In the genomic region with DNA sequence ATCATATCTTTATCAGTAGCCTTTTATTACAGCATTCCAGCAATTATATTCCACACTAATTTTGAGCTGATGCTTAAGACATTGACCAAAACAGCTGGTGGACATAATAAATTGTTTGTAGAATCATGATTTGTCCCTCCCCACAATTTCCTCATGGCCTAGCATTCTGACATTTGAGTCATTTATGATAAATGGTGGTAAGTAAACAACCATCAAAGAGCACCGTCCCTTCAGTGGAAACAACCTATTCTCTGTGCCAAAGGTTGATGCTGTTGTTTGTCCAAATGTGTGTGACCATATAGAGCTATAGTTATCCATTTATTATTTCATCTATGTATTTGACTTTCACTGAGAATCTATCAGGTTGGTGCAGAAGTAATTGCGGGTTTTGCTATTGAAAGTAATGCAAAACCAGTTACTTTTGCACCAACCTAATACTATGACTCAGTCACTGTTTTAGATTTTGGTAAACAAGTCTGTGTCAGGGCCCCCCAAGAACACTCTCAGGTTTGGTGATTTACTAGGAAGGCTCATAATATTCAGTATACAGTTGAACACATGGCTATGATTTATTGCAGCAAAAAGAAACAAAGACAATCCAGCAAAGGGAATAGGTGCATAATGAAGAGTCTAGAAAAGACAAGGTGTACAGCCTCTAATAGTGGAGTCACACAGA, we compare ENCODE assay signal across 1 cellular context.
TF ChIP-seq lines count a peak whose summit lies in the region.

No MANE protein-coding gene starts in this region.

TF ChIP-seq in HepG2, 621 proteins besides CTCF, POLR2A, EP300 and RAD21 (continued from another document and continues in another):
- TF ChIP-seq, protein P1, sequence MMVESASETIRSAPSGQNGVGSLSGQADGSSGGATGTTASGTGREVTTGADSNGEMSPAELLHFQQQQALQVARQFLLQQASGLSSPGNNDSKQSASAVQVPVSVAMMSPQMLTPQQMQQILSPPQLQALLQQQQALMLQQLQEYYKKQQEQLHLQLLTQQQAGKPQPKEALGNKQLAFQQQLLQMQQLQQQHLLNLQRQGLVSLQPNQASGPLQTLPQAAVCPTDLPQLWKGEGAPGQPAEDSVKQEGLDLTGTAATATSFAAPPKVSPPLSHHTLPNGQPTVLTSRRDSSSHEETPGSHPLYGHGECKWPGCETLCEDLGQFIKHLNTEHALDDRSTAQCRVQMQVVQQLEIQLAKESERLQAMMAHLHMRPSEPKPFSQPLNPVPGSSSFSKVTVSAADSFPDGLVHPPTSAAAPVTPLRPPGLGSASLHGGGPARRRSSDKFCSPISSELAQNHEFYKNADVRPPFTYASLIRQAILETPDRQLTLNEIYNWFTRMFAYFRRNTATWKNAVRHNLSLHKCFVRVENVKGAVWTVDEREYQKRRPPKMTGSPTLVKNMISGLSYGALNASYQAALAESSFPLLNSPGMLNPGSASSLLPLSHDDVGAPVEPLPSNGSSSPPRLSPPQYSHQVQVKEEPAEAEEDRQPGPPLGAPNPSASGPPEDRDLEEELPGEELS (CRISPR knock-in tag; IDR thresholded peaks at IDR 0.05), result peak; percentile 60
- peak; percentile 68; the same call in 1 of the 2 replicates for TF ChIP-seq HMG20B (CRISPR knock-in tag; conservative IDR thresholded peaks at IDR 0.05)
- no peak for TF ChIP-seq ZBED4 (CRISPR knock-in tag; IDR thresholded peaks at IDR 0.05; ENCODE audit: borderline replicate concordance)
- no peak for TF ChIP-seq DMAP1 (CRISPR knock-in tag; IDR thresholded peaks at IDR 0.05)
- TF ChIP-seq ZNF878 (CRISPR knock-in tag; IDR thresholded peaks at IDR 0.05), result no peak
- TF ChIP-seq AKAP8 (CRISPR knock-in tag; IDR thresholded peaks at IDR 0.05), result no peak
- no peak for TF ChIP-seq THRA (CRISPR knock-in tag; IDR thresholded peaks at IDR 0.05; ENCODE audit: borderline replicate concordance)
- no peak for TF ChIP-seq PRDM15 (CRISPR knock-in tag; IDR thresholded peaks at IDR 0.05)
- peak; percentile 69; the same call in 1 of the 2 replicates for TF ChIP-seq HOXA5 (CRISPR knock-in tag; IDR thresholded peaks at IDR 0.05)
- no peak for TF ChIP-seq ZNF30 (CRISPR knock-in tag; IDR thresholded peaks at IDR 0.05)
- TF ChIP-seq, protein P2, sequence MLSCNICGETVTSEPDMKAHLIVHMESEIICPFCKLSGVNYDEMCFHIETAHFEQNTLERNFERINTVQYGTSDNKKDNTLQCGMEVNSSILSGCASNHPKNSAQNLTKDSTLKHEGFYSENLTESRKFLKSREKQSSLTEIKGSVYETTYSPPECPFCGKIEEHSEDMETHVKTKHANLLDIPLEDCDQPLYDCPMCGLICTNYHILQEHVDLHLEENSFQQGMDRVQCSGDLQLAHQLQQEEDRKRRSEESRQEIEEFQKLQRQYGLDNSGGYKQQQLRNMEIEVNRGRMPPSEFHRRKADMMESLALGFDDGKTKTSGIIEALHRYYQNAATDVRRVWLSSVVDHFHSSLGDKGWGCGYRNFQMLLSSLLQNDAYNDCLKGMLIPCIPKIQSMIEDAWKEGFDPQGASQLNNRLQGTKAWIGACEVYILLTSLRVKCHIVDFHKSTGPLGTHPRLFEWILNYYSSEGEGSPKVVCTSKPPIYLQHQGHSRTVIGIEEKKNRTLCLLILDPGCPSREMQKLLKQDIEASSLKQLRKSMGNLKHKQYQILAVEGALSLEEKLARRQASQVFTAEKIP (CRISPR knock-in tag; IDR thresholded peaks at IDR 0.05; ENCODE audit: borderline replicate concordance), result no peak
- no peak for TF ChIP-seq NFE2L1 (CRISPR knock-in tag; IDR thresholded peaks at IDR 0.05; ENCODE audit: borderline replicate concordance)
- peak; percentile 27; the same call in 1 of the 2 replicates for TF ChIP-seq RARA (CRISPR knock-in tag; IDR thresholded peaks at IDR 0.05)
- TF ChIP-seq HNRNPLL (IDR thresholded peaks at IDR 0.05; ENCODE audit: low read depth, low read length, poor library complexity, severe bottlenecking), result no peak
- TF ChIP-seq, protein P3, sequence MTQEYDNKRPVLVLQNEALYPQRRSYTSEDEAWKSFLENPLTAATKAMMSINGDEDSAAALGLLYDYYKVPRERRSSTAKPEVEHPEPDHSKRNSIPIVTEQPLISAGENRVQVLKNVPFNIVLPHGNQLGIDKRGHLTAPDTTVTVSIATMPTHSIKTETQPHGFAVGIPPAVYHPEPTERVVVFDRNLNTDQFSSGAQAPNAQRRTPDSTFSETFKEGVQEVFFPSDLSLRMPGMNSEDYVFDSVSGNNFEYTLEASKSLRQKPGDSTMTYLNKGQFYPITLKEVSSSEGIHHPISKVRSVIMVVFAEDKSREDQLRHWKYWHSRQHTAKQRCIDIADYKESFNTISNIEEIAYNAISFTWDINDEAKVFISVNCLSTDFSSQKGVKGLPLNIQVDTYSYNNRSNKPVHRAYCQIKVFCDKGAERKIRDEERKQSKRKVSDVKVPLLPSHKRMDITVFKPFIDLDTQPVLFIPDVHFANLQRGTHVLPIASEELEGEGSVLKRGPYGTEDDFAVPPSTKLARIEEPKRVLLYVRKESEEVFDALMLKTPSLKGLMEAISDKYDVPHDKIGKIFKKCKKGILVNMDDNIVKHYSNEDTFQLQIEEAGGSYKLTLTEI (CRISPR knock-in tag; conservative IDR thresholded peaks at IDR 0.05), result no peak
- TF ChIP-seq ZNF160 (CRISPR knock-in tag; IDR thresholded peaks at IDR 0.05), result no peak
- TF ChIP-seq, protein P4, sequence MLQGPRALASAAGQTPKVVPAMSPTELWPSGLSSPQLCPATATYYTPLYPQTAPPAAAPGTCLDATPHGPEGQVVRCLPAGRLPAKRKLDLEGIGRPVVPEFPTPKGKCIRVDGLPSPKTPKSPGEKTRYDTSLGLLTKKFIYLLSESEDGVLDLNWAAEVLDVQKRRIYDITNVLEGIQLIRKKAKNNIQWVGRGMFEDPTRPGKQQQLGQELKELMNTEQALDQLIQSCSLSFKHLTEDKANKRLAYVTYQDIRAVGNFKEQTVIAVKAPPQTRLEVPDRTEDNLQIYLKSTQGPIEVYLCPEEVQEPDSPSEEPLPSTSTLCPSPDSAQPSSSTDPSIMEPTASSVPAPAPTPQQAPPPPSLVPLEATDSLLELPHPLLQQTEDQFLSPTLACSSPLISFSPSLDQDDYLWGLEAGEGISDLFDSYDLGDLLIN (CRISPR knock-in tag; IDR thresholded peaks at IDR 0.05; ENCODE audit: borderline replicate concordance), result no peak
- TF ChIP-seq LRRFIP1 (CRISPR knock-in tag; conservative IDR thresholded peaks at IDR 0.05), result no peak
- TF ChIP-seq ZNF776 (CRISPR knock-in tag; IDR thresholded peaks at IDR 0.05), result no peak
- no peak for TF ChIP-seq TEAD2 (CRISPR knock-in tag; IDR thresholded peaks at IDR 0.05)
- TF ChIP-seq HNRNPL (IDR thresholded peaks at IDR 0.05; ENCODE audit: low read depth, low read length), result no peak
- TF ChIP-seq, protein P5, sequence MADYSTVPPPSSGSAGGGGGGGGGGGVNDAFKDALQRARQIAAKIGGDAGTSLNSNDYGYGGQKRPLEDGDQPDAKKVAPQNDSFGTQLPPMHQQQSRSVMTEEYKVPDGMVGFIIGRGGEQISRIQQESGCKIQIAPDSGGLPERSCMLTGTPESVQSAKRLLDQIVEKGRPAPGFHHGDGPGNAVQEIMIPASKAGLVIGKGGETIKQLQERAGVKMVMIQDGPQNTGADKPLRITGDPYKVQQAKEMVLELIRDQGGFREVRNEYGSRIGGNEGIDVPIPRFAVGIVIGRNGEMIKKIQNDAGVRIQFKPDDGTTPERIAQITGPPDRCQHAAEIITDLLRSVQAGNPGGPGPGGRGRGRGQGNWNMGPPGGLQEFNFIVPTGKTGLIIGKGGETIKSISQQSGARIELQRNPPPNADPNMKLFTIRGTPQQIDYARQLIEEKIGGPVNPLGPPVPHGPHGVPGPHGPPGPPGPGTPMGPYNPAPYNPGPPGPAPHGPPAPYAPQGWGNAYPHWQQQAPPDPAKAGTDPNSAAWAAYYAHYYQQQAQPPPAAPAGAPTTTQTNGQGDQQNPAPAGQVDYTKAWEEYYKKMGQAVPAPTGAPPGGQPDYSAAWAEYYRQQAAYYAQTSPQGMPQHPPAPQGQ (CRISPR knock-in tag; IDR thresholded peaks at IDR 0.05; ENCODE audit: borderline replicate concordance), result no peak
- no peak for TF ChIP-seq MAFG (CRISPR knock-in tag; IDR thresholded peaks at IDR 0.05)
- TF ChIP-seq CENPX (CRISPR knock-in tag; IDR thresholded peaks at IDR 0.05), result no peak
- TF ChIP-seq ZNF772 (CRISPR knock-in tag; IDR thresholded peaks at IDR 0.05), result no peak
- TF ChIP-seq ZNF20 (CRISPR knock-in tag; IDR thresholded peaks at IDR 0.05), result no peak
- TF ChIP-seq HNRNPUL1 (IDR thresholded peaks at IDR 0.05; ENCODE audit: low read depth, low read length), result no peak
- TF ChIP-seq ZSCAN31 (CRISPR knock-in tag; IDR thresholded peaks at IDR 0.05; ENCODE audit: low read depth), result no peak
- no peak for TF ChIP-seq SSRP1 (CRISPR knock-in tag; IDR thresholded peaks at IDR 0.05)
- TF ChIP-seq ELF3 (CRISPR knock-in tag; IDR thresholded peaks at IDR 0.05), result peak; percentile 64; the same call in 1 of the 2 replicates
- no peak for TF ChIP-seq TMF1 (CRISPR knock-in tag; IDR thresholded peaks at IDR 0.05; ENCODE audit: low read depth)
